18 cellular contexts compared by ENCODE assay signal in genomic region chr12:54046809-54047159, GRCh38. TPM values are rescaled to one million over a fixed set of nuclear protein-coding genes. Genes with fewer than 3 reads are reported as not detected.
DNase-seq lines count a peak whose midpoint lies in the region; ATAC-seq and TF ChIP-seq lines count a peak whose summit lies in the region.
"Had no signal": no experiment of that assay in that cellular context is flagged by ENCODE, and none has a peak within 500 bp of the region (broad histone marks: within the 10 kb centered on the region; RNA-seq: fewer than 3 reads in every experiment).

No MANE protein-coding gene starts in this region.

- TF ChIP-seq CTCF in brain (conservative IDR thresholded peaks at IDR 0.05) (no peak), RWPE1 (conservative IDR thresholded peaks at IDR 0.05; ENCODE audit: low read depth) (no peak)

- peak in 1 of 2 donors; percentile 25 for ATAC-seq in activated T-cell treated with anti-CD3 and anti-CD28 coated beads, Interleukin-2, amount 50 U/mL, for 4 hours
- no peak for ATAC-seq in stimulated activated memory B cell treated with anti-CD40 and anti-IgM and Interleukin-4, amounts not matched to agents 10 μg/mL and 1 μg/mL and 100 μg/mL, for 72 hours
- no peak for ATAC-seq in HG02981 (IDR thresholded peaks at IDR 0.05; ENCODE audit: unreplicated experiment)
- ATAC-seq: left colon had no signal

- H3K27ac Mint-ChIP-seq in brain, result no peak overlapping the region
- H3K27ac Mint-ChIP-seq in stimulated activated memory B cell treated with anti-CD40 and anti-IgM and Interleukin-4, amounts not matched to agents 10 μg/mL and 1 μg/mL and 100 μg/mL, for 72 hours, result no peak overlapping the region
- H3K27ac Mint-ChIP-seq: H9 had no signal

- CTCF ChIA-PET in RWPE1 (lab: Yijun Ruan, JAX), result interaction anchor here (1.1 kb wide), 1 partner anchor 160 kb away, joined by 3 read pairs; no protein-coding TSS in a partner anchor

- DNase-seq in activated T-cell treated with anti-CD3 and anti-CD28 coated beads, Interleukin-2, amount 50 U/mL, for 4 hours, result no peak
- no peak for DNase-seq in activated T-cell treated with anti-CD3 and anti-CD28 coated beads for 4 hours
- DNase-seq in mesenteric fat pad (ENCODE audit: low spot score), result peak; percentile 60
- no peak for DNase-seq in GM19238 (ENCODE audit: insufficient read length, low spot score)
- no peak for DNase-seq in RWPE1 (ENCODE audit: low spot score)
- DNase-seq: C1 segment of cervical spinal cord; central memory CD4-positive, alpha-beta T cell; DMS153; effector CD8-positive, alpha-beta T cell; hippocampal formation; left colon; NCI-H1048 had no signal

- POLR2A ChIA-PET in RWPE1 (lab: Yijun Ruan, JAX; ENCODE audit: low non-redundant PET), result no interaction called here

- no peak overlapping the region for H3K27ac ChIP-seq in RWPE1
- H3K27ac ChIP-seq: KMS-11 had no signal

- no peaks in the 10 kb centered on the region for H3K9me3 Mint-ChIP-seq in activated T-cell treated with anti-CD3 and anti-CD28 coated beads, Interleukin-2, amount 50 U/mL, for 4 hours
- H3K9me3 Mint-ChIP-seq in brain, result peaks cover 0 to 3% (median 0%) of the 10 kb centered on the region in 5 experiments
- H3K9me3 Mint-ChIP-seq in stimulated activated memory B cell treated with anti-CD40 and anti-IgM and Interleukin-4, amounts not matched to agents 10 μg/mL and 1 μg/mL and 100 μg/mL, for 72 hours, result no peaks in the 10 kb centered on the region

- peak overlapping the region; percentile 16 for H3K4me3 Mint-ChIP-seq in activated T-cell treated with anti-CD3 and anti-CD28 coated beads, Interleukin-2, amount 50 U/mL, for 4 hours
- H3K4me3 Mint-ChIP-seq in brain, result peak overlapping the region in 3 of 5 experiments; percentile 12 to 54 (median 19)
- peak overlapping the region; percentile 69 for H3K4me3 Mint-ChIP-seq in stimulated activated memory B cell treated with anti-CD40 and anti-IgM and Interleukin-4, amounts not matched to agents 10 μg/mL and 1 μg/mL and 100 μg/mL, for 72 hours

- H3K36me3 Mint-ChIP-seq in activated T-cell treated with anti-CD3 and anti-CD28 coated beads, Interleukin-2, amount 50 U/mL, for 4 hours (ENCODE audit: insufficient read depth), result no peaks in the 10 kb centered on the region
- no peaks in the 10 kb centered on the region for H3K36me3 Mint-ChIP-seq in brain
- no peaks in the 10 kb centered on the region for H3K36me3 Mint-ChIP-seq in stimulated activated memory B cell treated with anti-CD40 and anti-IgM and Interleukin-4, amounts not matched to agents 10 μg/mL and 1 μg/mL and 100 μg/mL, for 72 hours

- peaks cover 95% of the 10 kb centered on the region for H3K27me3 Mint-ChIP-seq in activated T-cell treated with anti-CD3 and anti-CD28 coated beads, Interleukin-2, amount 50 U/mL, for 4 hours (ENCODE audit: low read depth)
- peaks cover 100% of the 10 kb centered on the region for H3K27me3 Mint-ChIP-seq in brain
- H3K27me3 Mint-ChIP-seq in stimulated activated memory B cell treated with anti-CD40 and anti-IgM and Interleukin-4, amounts not matched to agents 10 μg/mL and 1 μg/mL and 100 μg/mL, for 72 hours, result peaks cover 99% of the 10 kb centered on the region

- peaks cover 17% of the 10 kb centered on the region for H3K4me1 Mint-ChIP-seq in activated T-cell treated with anti-CD3 and anti-CD28 coated beads, Interleukin-2, amount 50 U/mL, for 4 hours (ENCODE audit: low read depth)
- H3K4me1 Mint-ChIP-seq in brain, result peaks cover 32% of the 10 kb centered on the region
- peaks cover 25% of the 10 kb centered on the region for H3K4me1 Mint-ChIP-seq in stimulated activated memory B cell treated with anti-CD40 and anti-IgM and Interleukin-4, amounts not matched to agents 10 μg/mL and 1 μg/mL and 100 μg/mL, for 72 hours

RNA-seq across cellular contexts. Expression of gene HOXC4, which starts 6.9 kb away (rescaled TPM):
- under 1 TPM; 0.16 to 0.40 (median 0.29) TPM for total RNA-seq in activated T-cell treated with anti-CD3 and anti-CD28 coated beads, Interleukin-2, amount 50 U/mL, for 4 hours
- polyA plus RNA-seq in brain (ENCODE audit: insufficient read depth, low read depth, low replicate concordance), result not detected
- total RNA-seq in mesenteric fat pad, result 2.2 TPM
- total RNA-seq: H9 had no signal

RNA-seq across cellular contexts. Expression of gene HOXC5, which starts 13.9 kb away (rescaled TPM):
- total RNA-seq in activated T-cell treated with anti-CD3 and anti-CD28 coated beads, Interleukin-2, amount 50 U/mL, for 4 hours, result not detected
- polyA plus RNA-seq in brain (ENCODE audit: insufficient read depth, low read depth, low replicate concordance), result not detected
- 0.55 TPM for total RNA-seq in mesenteric fat pad
- total RNA-seq: H9, left colon, SK-MEL-5 had no signal

RNA-seq across cellular contexts. Expression of gene HOXC6, which starts 18.5 kb away (rescaled TPM):
- total RNA-seq in activated T-cell treated with anti-CD3 and anti-CD28 coated beads, Interleukin-2, amount 50 U/mL, for 4 hours, result not detected
- not detected for polyA plus RNA-seq in brain (ENCODE audit: insufficient read depth, low read depth, low replicate concordance)
- total RNA-seq in mesenteric fat pad, result 0.74 TPM
- total RNA-seq: H9, left colon had no signal

RNA-seq across cellular contexts. Expression of gene HOXC8, which starts 38.0 kb away (rescaled TPM):
- total RNA-seq in activated T-cell treated with anti-CD3 and anti-CD28 coated beads, Interleukin-2, amount 50 U/mL, for 4 hours, result not detected
- polyA plus RNA-seq in brain (ENCODE audit: insufficient read depth, low read depth, low replicate concordance), result not detected
- 0.35 TPM for total RNA-seq in mesenteric fat pad
- total RNA-seq: H9, left colon had no signal

RNA-seq across cellular contexts. Expression of gene HOXC9, which starts 46.8 kb away (rescaled TPM):
- total RNA-seq in activated T-cell treated with anti-CD3 and anti-CD28 coated beads, Interleukin-2, amount 50 U/mL, for 4 hours, result not detected
- polyA plus RNA-seq in brain (ENCODE audit: insufficient read depth, low read depth, low replicate concordance), result not detected
- total RNA-seq in mesenteric fat pad, result 0.42 TPM
- total RNA-seq: H9, left colon had no signal

Comparison
In these comparisons a context has a peak if more than half of its experiments do, and no peak if none do; other contexts are left out.
1. H3K4me3 Mint-ChIP-seq: peak in every context shown above with its lines; median percentile 69 in stimulated activated memory B cell treated with anti-CD40 and anti-IgM and Interleukin-4, amounts not matched to agents 10 μg/mL and 1 μg/mL and 100 μg/mL, for 72 hours; 19 in brain; 16 in activated T-cell treated with anti-CD3 and anti-CD28 coated beads, Interleukin-2, amount 50 U/mL, for 4 hours.